In the genomic region with DNA sequence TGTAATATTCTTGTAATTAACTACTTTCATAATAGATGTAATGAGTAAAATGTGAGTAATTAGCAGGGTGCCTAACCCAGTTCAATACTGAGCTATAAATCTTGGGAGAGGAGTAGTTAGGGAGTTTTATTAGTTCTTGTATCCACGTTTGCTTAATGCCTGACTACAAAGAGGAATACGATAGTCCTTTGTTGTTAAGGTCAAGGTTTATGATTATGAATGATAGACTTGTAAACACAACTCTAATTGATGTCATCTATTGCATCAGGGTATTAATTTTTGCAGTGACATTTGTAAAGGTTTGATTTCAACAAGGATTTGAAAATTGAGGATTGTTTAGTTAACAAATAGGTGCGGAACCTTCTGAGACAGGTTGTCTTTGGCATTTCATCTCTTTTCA, we compare ENCODE assay signal across 19 cellular contexts. TPM values are rescaled to one million over a fixed set of nuclear protein-coding genes. Genes with fewer than 3 reads are reported as not detected.
DNase-seq lines count a peak whose midpoint lies in the region; ATAC-seq, FAIRE-seq and TF ChIP-seq lines count a peak whose summit lies in the region.
"Had no signal": no experiment of that assay in that cellular context is flagged by ENCODE, and none has a peak within 500 bp of the region (broad histone marks: within the 10 kb centered on the region; RNA-seq: fewer than 3 reads in every experiment).

No MANE protein-coding gene starts in this region.

- no peak for ATAC-seq in GM19467 (IDR thresholded peaks at IDR 0.05; ENCODE audit: unreplicated experiment)
- ATAC-seq: A549, SK-N-SH treated with all-trans-retinoic acid at 6 μM for 48 hours, T-cell had no signal

- intact Hi-C loops in ascending aorta (cut with DNase I) = no loop called here

- no peak overlapping the region for H3K27ac ChIP-seq in ascending aorta
- H3K27ac ChIP-seq: A549 had no signal

- no peaks in the 10 kb centered on the region for H3K36me3 ChIP-seq in ascending aorta

- no peak for DNase-seq in D721Med (ENCODE audit: insufficient read length, low spot score)
- DNase-seq in NCI-H1105 (lab: John Stamatoyannopoulos, UW) = peak; percentile 42
- peak; percentile 77 for DNase-seq in NCI-H748 (lab: John Stamatoyannopoulos, UW; ENCODE audit: unreplicated experiment)
- peak; percentile 31 for DNase-seq in fibroblast of villous mesenchyme (ENCODE audit: low read depth)
- no peak for DNase-seq in NCI-H82 treated with DMSO at 0.1 percent for 48 hours (lab: John Stamatoyannopoulos, UW; ENCODE audit: unreplicated experiment)
- DNase-seq in ascending aorta (ENCODE audit: low spot score in 2 of 2) = no peak
- DNase-seq: CD4-positive, alpha-beta memory T cell; GDM1; GOT3; KG1; NCI-H1694; NCI-H226; NCI-H524; OCI-M1; Right ventricle myocardium superior; T-cell had no signal

- H3K4me3 ChIP-seq in fibroblast of villous mesenchyme (ENCODE audit: low read depth, low read length) (no peak overlapping the region), ascending aorta (no peak overlapping the region)
- H3K4me3 ChIP-seq: A549 had no signal

- H3K9me3 ChIP-seq in ascending aorta = no peaks in the 10 kb centered on the region
- H3K9me3 ChIP-seq: A549 had no signal

- no peaks in the 10 kb centered on the region for H3K4me1 ChIP-seq in ascending aorta

- TF ChIP-seq CTCF in D721Med (IDR thresholded peaks at IDR 0.05; ENCODE audit: insufficient read depth, missing control alignments) (no peak), fibroblast of villous mesenchyme (IDR thresholded peaks at IDR 0.05; ENCODE audit: insufficient read depth, low read depth, low read length) (no peak), ascending aorta (IDR thresholded peaks at IDR 0.05) (no peak)

- no peaks in the 10 kb centered on the region for H3K27me3 ChIP-seq in ascending aorta

- peak; percentile 32 for FAIRE-seq in D721Med (lab: Jason Lieb, UNC)
- FAIRE-seq: A549 had no signal

RNA-seq across cellular contexts. Expression of a gene that starts 9.6 kb away (rescaled TPM):
- total RNA-seq in fibroblast of villous mesenchyme = 23.8 and 37.6 TPM in 2 replicates
- total RNA-seq in ascending aorta = 10.6 TPM

Comparison
In these comparisons a context has a peak if more than half of its experiments do, and no peak if none do; other contexts are left out.
1. DNase-seq: peak in NCI-H1105 (single experiment), NCI-H748 (single experiment) and fibroblast of villous mesenchyme (single experiment); none in D721Med (single experiment), NCI-H82 treated with DMSO at 0.1 percent for 48 hours (single experiment) and ascending aorta (0 of 2).